In genomic region chr3:10546887-10547286, GRCh38 we compare ENCODE assay signal across 19 cellular contexts. TPM values are rescaled to one million over a fixed set of nuclear protein-coding genes. Genes with fewer than 3 reads are reported as not detected.
DNase-seq lines count a peak whose midpoint lies in the region; ATAC-seq and TF ChIP-seq lines count a peak whose summit lies in the region.
"Had no signal": no experiment of that assay in that cellular context is flagged by ENCODE, and none has a peak within 500 bp of the region (broad histone marks: within the 10 kb centered on the region; RNA-seq: fewer than 3 reads in every experiment).

No MANE protein-coding gene starts in this region.

- ATAC-seq in left lobe of liver, result no peak
- no peak for ATAC-seq in HG03097 (IDR thresholded peaks at IDR 0.05; ENCODE audit: low FRiP score, unreplicated experiment)
- ATAC-seq in naive thymus-derived CD8-positive, alpha-beta T cell, result no peak

- H3K36me3 ChIP-seq in suprapubic skin, result no peaks in the 10 kb centered on the region
- H3K36me3 ChIP-seq: MG63 had no signal

- peaks cover 6 to 20% (median 12%) of the 10 kb centered on the region in 9 donors for H3K9me3 Mint-ChIP-seq in naive thymus-derived CD8-positive, alpha-beta T cell

- H3K4me3 Mint-ChIP-seq in naive thymus-derived CD8-positive, alpha-beta T cell, result no peak overlapping the region
- H3K4me3 Mint-ChIP-seq: CD14-positive monocyte had no signal

- WGBS in suprapubic skin, result 94% methylated on average over 12 of the region's 12 CpGs

- peaks cover 0 to 22% (median 4%) of the 10 kb centered on the region in 5 donors for H3K27me3 Mint-ChIP-seq in naive thymus-derived CD8-positive, alpha-beta T cell

- H3K4me1 Mint-ChIP-seq in naive thymus-derived CD8-positive, alpha-beta T cell, result peaks cover under 1 to 31% (median 7%) of the 10 kb centered on the region in 4 donors

- peaks cover 3% of the 10 kb centered on the region for H3K9me3 ChIP-seq in suprapubic skin

- TF ChIP-seq EP300 in suprapubic skin (IDR thresholded peaks at IDR 0.05), result no peak

- H3K4me3 ChIP-seq in suprapubic skin, result no peak overlapping the region
- H3K4me3 ChIP-seq: MG63 had no signal

- no peak for TF ChIP-seq POLR2A in suprapubic skin (IDR thresholded peaks at IDR 0.05)

- peaks cover 0 to 10% (median 7%) of the 10 kb centered on the region in 3 donors for H3K36me3 Mint-ChIP-seq in naive thymus-derived CD8-positive, alpha-beta T cell
- H3K36me3 Mint-ChIP-seq: CD14-positive monocyte had no signal

- DNase-seq in NCI-H1694 (lab: John Stamatoyannopoulos, UW), result peak; percentile 31
- peak; percentile 43 for DNase-seq in activated CD8-positive, alpha-beta memory T cell treated with anti-CD3 and anti-CD28 coated beads, Interleukin-2, amount 50 U/mL, for 48 hours
- peak; percentile 31 for DNase-seq in left lobe of liver (ENCODE audit: low spot score)
- DNase-seq in suprapubic skin (ENCODE audit: low spot score in 2 of 2), result peak; percentile 28 to 35
- no peak for DNase-seq in NCI-H345 (lab: John Stamatoyannopoulos, UW)
- no peak for DNase-seq in naive thymus-derived CD8-positive, alpha-beta T cell
- DNase-seq: ACHN; AML-193; DMS 273 treated with DMSO at 0.1 percent for 48 hours; IMR-90; Karpas-422; MG63; NCI-H1092; NCI-H226; NK-92 treated with Interleukin-12 subunit alpha and Interleukin-12 subunit beta, amount 100 ng/mL, for 24 hours; SIG-M5 had no signal

- POLR2A ChIA-PET in naive thymus-derived CD8-positive, alpha-beta T cell (lab: Charles Lee), result no interaction called here

- H3K27ac Mint-ChIP-seq in naive thymus-derived CD8-positive, alpha-beta T cell, result no peak overlapping the region

- H3K4me1 ChIP-seq in suprapubic skin, result peaks cover 11% of the 10 kb centered on the region

- peaks cover 3% of the 10 kb centered on the region for H3K27me3 ChIP-seq in suprapubic skin
- H3K27me3 ChIP-seq: MG63 had no signal

- no peak overlapping the region for H3K27ac ChIP-seq in suprapubic skin

- no peak for TF ChIP-seq CTCF in suprapubic skin (IDR thresholded peaks at IDR 0.05)

RNA-seq across cellular contexts. Expression of gene ATP2B2, which starts 41.5 kb away (rescaled TPM):
- total RNA-seq in left lobe of liver, result 37.9 TPM
- 1 to 10 TPM in 2 of 4 donors, under 1 TPM in 1, not detected in 1; 0.86 to 2.2 (median 1.0) TPM for total RNA-seq in suprapubic skin
- not detected for total RNA-seq in naive thymus-derived CD8-positive, alpha-beta T cell
- polyA plus RNA-seq in naive thymus-derived CD8-positive, alpha-beta T cell, result not detected
- total RNA-seq: Daoy had no signal
- polyA plus RNA-seq: CD14-positive monocyte had no signal

Comparison
In these comparisons a context has a peak if more than half of its experiments do, and no peak if none do; other contexts are left out.
1. DNase-seq: peak in NCI-H1694 (single experiment), activated CD8-positive, alpha-beta memory T cell treated with anti-CD3 and anti-CD28 coated beads, Interleukin-2, amount 50 U/mL, for 48 hours (single experiment), left lobe of liver (single experiment) and suprapubic skin (2 of 2); none in NCI-H345 (single experiment) and naive thymus-derived CD8-positive, alpha-beta T cell (0 of 10).
2. RNA of gene ATP2B2, which starts 41.5 kb away (total RNA-seq): 37.9 TPM in left lobe of liver (single experiment); 0.86 to 2.2 TPM in suprapubic skin and not detected in naive thymus-derived CD8-positive, alpha-beta T cell; every median in the first group is over 10 times any median in the second.